ENCODE assay signal across 29 cellular contexts in the genomic region with DNA sequence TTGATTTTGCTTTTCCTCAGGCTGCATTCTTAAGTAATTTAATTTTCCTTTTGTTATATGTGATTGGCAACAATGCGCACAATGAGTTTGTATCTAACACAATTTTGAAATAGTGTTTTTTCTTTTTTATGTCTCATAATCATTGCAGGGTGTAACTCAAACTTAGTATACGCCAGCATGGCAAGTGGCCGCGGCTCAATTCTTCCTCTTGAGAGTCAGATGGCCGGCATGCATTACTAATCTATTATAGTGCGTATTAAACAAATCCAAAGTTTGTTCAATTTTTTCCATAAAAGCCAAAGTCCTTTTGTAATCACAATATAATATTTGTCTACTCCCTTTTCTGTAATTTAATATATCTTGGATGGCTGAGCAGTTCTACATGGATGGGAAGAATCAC. TPM values are rescaled to one million over a fixed set of nuclear protein-coding genes. Genes with fewer than 3 reads are reported as not detected.
"Had no signal": no experiment of that assay in that cellular context is flagged by ENCODE, and none has a peak within 500 bp of the region (broad histone marks: within the 10 kb centered on the region; RNA-seq: fewer than 3 reads in every experiment).

No MANE protein-coding gene starts in this region.

- H3K36me3 ChIP-seq: cardiac muscle cell had no signal

- ATAC-seq: activated CD8-positive, alpha-beta memory T cell treated with anti-CD3 and anti-CD28 coated beads, Interleukin-2, amount 10 ng/mL, durations not matched to agents 7 days and 5 days; activated CD8-positive, alpha-beta T cell treated with anti-CD3 and anti-CD28 coated beads, Interleukin-2, amount 10 ng/mL, durations not matched to agents 7 days and 5 days; activated naive CD8-positive, alpha-beta T cell treated with anti-CD3 and anti-CD28 coated beads, Interleukin-2, amount 50 U/mL, for 24 hours; body of pancreas had no signal

- H3K9me3 ChIP-seq: body of pancreas had no signal

- H3K27me3 ChIP-seq: body of pancreas, cardiac muscle cell had no signal

- DNase-seq: activated B cell treated with CpG ODN at 0.5 μM for 24 hours; activated CD4-positive, alpha-beta memory T cell treated with anti-CD3 and anti-CD28 coated beads, Interleukin-2, amount 10 ng/mL, durations not matched to agents 7 days and 5 days; activated CD4-positive, alpha-beta T cell treated with anti-CD3 and anti-CD28 coated beads for 4 hours; activated CD4-positive, alpha-beta T cell treated with anti-CD3 and anti-CD28 coated beads, Interleukin-2, amount 10 ng/mL, durations not matched to agents 7 days and 5 days; activated CD4-positive, alpha-beta T cell treated with anti-CD3 and anti-CD28 coated beads, Interleukin-2, amount 50 U/mL, for 48 hours; activated CD4-positive, CD25-positive, alpha-beta regulatory T cell treated with anti-CD3 and anti-CD28 coated beads, Interleukin-2, amount 50 U/mL, for 72 hours; activated CD8-positive, alpha-beta memory T cell treated with anti-CD3 and anti-CD28 coated beads for 24 hours; activated CD8-positive, alpha-beta memory T cell treated with anti-CD3 and anti-CD28 coated beads, Interleukin-2, amount 10 ng/mL, durations not matched to agents 7 days and 5 days; activated CD8-positive, alpha-beta memory T cell treated with anti-CD3 and anti-CD28 coated beads, Interleukin-2, amount 50 U/mL, for 48 hours; activated CD8-positive, alpha-beta T cell treated with anti-CD3 and anti-CD28 coated beads, Interleukin-2, amount 10 ng/mL, durations not matched to agents 7 days and 5 days; activated effector memory CD4-positive, alpha-beta T cell treated with Interleukin-2 at 50 U/mL for 16 hours; activated gamma-delta T cell; activated naive CD4-positive, alpha-beta T cell treated with anti-CD3 and anti-CD28 coated beads, Interleukin-2, amount 10 ng/mL, durations not matched to agents 7 days and 5 days; activated naive CD4-positive, alpha-beta T cell treated with Interleukin-2 at 50 U/mL for 16 hours; activated naive CD8-positive, alpha-beta T cell treated with anti-CD3 and anti-CD28 coated beads, Interleukin-2, amount 10 ng/mL, durations not matched to agents 7 days and 5 days; activated naive CD8-positive, alpha-beta T cell treated with anti-CD3 and anti-CD28 coated beads, Interleukin-2, amount 50 U/mL, for 24 hours; activated T-cell treated with anti-CD3 and anti-CD28 coated beads, Interleukin-2, amount 50 U/mL, for 24 hours; activated T-cell treated with anti-CD3 and anti-CD28 coated beads, Interleukin-2, amount 50 U/mL, for 48 hours; amygdala; anterior cingulate cortex; caudate nucleus; SW 1271; T-helper 1 cell; T-helper 2 cell; T-helper 9 cell had no signal

- H3K27ac ChIP-seq: body of pancreas, cardiac muscle cell, VCaP had no signal

- H3K4me3 ChIP-seq: body of pancreas, cardiac muscle cell had no signal

RNA-seq across cellular contexts. Expression of a gene that starts 16.4 kb away (rescaled TPM):
- total RNA-seq: activated B cell treated with CpG ODN at 0.5 μM for 24 hours; activated CD4-positive, alpha-beta memory T cell treated with anti-CD3 and anti-CD28 coated beads, Interleukin-2, amount 10 ng/mL, durations not matched to agents 7 days and 5 days; activated CD4-positive, alpha-beta T cell treated with anti-CD3 and anti-CD28 coated beads, Interleukin-2, amount 10 ng/mL, durations not matched to agents 7 days and 5 days; activated CD8-positive, alpha-beta memory T cell treated with anti-CD3 and anti-CD28 coated beads, Interleukin-2, amount 10 ng/mL, durations not matched to agents 7 days and 5 days; activated CD8-positive, alpha-beta T cell treated with anti-CD3 and anti-CD28 coated beads, Interleukin-2, amount 10 ng/mL, durations not matched to agents 7 days and 5 days; activated naive CD8-positive, alpha-beta T cell treated with anti-CD3 and anti-CD28 coated beads, Interleukin-2, amount 10 ng/mL, durations not matched to agents 7 days and 5 days; activated T-helper 2 cell treated with anti-CD3 and anti-CD28 coated beads, Interferon-gamma antibody, Interleukin-2, Interleukin-4, amounts not matched to agents 10 μg/mL and 5 μg/mL and 100 μg/mL, durations not matched to agents 14 hours and 24 hours and 36 hours had no signal
